ENCODE assay signal across 1 cellular context in genomic region chr13:44726214-44726613, GRCh38.
TF ChIP-seq lines count a peak whose summit lies in the region.

No MANE protein-coding gene starts in this region.

TF ChIP-seq in HCT116, 20 proteins besides CTCF, POLR2A, EP300 and RAD21 (continued from another document):
- TF ChIP-seq ZBTB33 (IDR thresholded peaks at IDR 0.05; ENCODE audit: extremely low read depth, insufficient replicate concordance, low read length) = no peak
